Comparison of ENCODE assay signal across 1 cellular context in genomic region chr11:68053117-68053516, GRCh38.
TF ChIP-seq lines count a peak whose summit lies in the region.

No MANE protein-coding gene starts in this region.

TF ChIP-seq in HepG2, 621 proteins besides CTCF, POLR2A, EP300 and RAD21 (continues in another document):
- TF ChIP-seq SIN3B (IDR thresholded peaks at IDR 0.05; ENCODE audit: low read length) (no peak), EZH2 (conservative IDR thresholded peaks at IDR 0.05; ENCODE audit: low read depth, low read length) (no peak), IRF9 (CRISPR knock-in tag; IDR thresholded peaks at IDR 0.05; ENCODE audit: borderline replicate concordance) (no peak), YY1 (IDR thresholded peaks at IDR 0.05; ENCODE audit: insufficient read depth, insufficient replicate concordance, low read depth, low read length) (no peak), MXD4 (CRISPR knock-in tag; IDR thresholded peaks at IDR 0.05) (no peak), AGO2 (optimal IDR thresholded peaks at IDR 0.05; ENCODE audit: low read depth, low read length) (peak; percentile 82), TERF1 (CRISPR knock-in tag; IDR thresholded peaks at IDR 0.05) (no peak), NR3C1 (CRISPR knock-in tag; IDR thresholded peaks at IDR 0.05) (no peak), ZNF562 (CRISPR knock-in tag; IDR thresholded peaks at IDR 0.05; ENCODE audit: borderline replicate concordance) (no peak), ISL2 (CRISPR knock-in tag; IDR thresholded peaks at IDR 0.05) (no peak), PAF1 (CRISPR knock-in tag; IDR thresholded peaks at IDR 0.05) (peak; percentile 79; the same call in 1 of the 2 replicates), FOXK1 (CRISPR knock-in tag; IDR thresholded peaks at IDR 0.05; ENCODE audit: borderline replicate concordance, low read depth) (no peak), RBFOX2 (IDR thresholded peaks at IDR 0.05; ENCODE audit: low read depth, low read length) (no peak), USF2 (IDR thresholded peaks at IDR 0.05; ENCODE audit: low read depth, low read length) (no peak), USF2 (CRISPR knock-in tag; IDR thresholded peaks at IDR 0.05; ENCODE audit: borderline replicate concordance) (no peak), ATF7-NPFF (CRISPR knock-in tag; IDR thresholded peaks at IDR 0.05; ENCODE audit: low read depth) (no peak), CREB1 (IDR thresholded peaks at IDR 0.05) (no peak), CREB1 (CRISPR knock-in tag; IDR thresholded peaks at IDR 0.05) (no peak), RFX3 (CRISPR knock-in tag; IDR thresholded peaks at IDR 0.05) (no peak), ZNF513 (CRISPR knock-in tag; conservative IDR thresholded peaks at IDR 0.05) (no peak), ZSCAN29 (CRISPR knock-in tag; conservative IDR thresholded peaks at IDR 0.05) (no peak), RBM22 (optimal IDR thresholded peaks at IDR 0.05; ENCODE audit: low read length) (peak; percentile 78), ZNF687 (CRISPR knock-in tag; IDR thresholded peaks at IDR 0.05) (peak; percentile 12; the same call in 1 of the 2 replicates), BCL3 (CRISPR knock-in tag; IDR thresholded peaks at IDR 0.05) (no peak), ZBTB33 (CRISPR knock-in tag; IDR thresholded peaks at IDR 0.05) (peak; percentile 96), THAP8 (CRISPR knock-in tag; IDR thresholded peaks at IDR 0.05; ENCODE audit: borderline replicate concordance) (no peak), CHCHD3 (CRISPR knock-in tag; IDR thresholded peaks at IDR 0.05) (no peak), ATF1 (CRISPR knock-in tag; IDR thresholded peaks at IDR 0.05) (no peak), MAFG (CRISPR knock-in tag; IDR thresholded peaks at IDR 0.05) (no peak), ELK4 (CRISPR knock-in tag; IDR thresholded peaks at IDR 0.05; ENCODE audit: borderline replicate concordance) (no peak), ZNF556 (CRISPR knock-in tag; IDR thresholded peaks at IDR 0.05; ENCODE audit: borderline replicate concordance) (no peak), ZNF280B (CRISPR knock-in tag; IDR thresholded peaks at IDR 0.05; ENCODE audit: borderline replicate concordance) (peak; percentile 37; the same call in 1 of the 2 replicates), FOXO1 (CRISPR knock-in tag; IDR thresholded peaks at IDR 0.05) (no peak), POLR2AphosphoS2 (IDR thresholded peaks at IDR 0.05; ENCODE audit: low read depth, low read length) (no peak), ZBTB1 (CRISPR knock-in tag; IDR thresholded peaks at IDR 0.05; ENCODE audit: borderline replicate concordance) (no peak), TFAP4 (IDR thresholded peaks at IDR 0.05; ENCODE audit: borderline replicate concordance, low read depth) (no peak), SMAD1 (CRISPR knock-in tag; IDR thresholded peaks at IDR 0.05; ENCODE audit: borderline replicate concordance, low read depth) (no peak), ZBTB38 (CRISPR knock-in tag; IDR thresholded peaks at IDR 0.05) (peak; percentile 79), ZC3H4 (CRISPR knock-in tag; IDR thresholded peaks at IDR 0.05; ENCODE audit: borderline replicate concordance) (no peak), ZNF350 (CRISPR knock-in tag; IDR thresholded peaks at IDR 0.05; ENCODE audit: borderline replicate concordance, low read depth) (no peak), FOXO4 (CRISPR knock-in tag; conservative IDR thresholded peaks at IDR 0.05) (no peak)
